Comparison of ENCODE assay signal across 8 cellular contexts in the genomic region with DNA sequence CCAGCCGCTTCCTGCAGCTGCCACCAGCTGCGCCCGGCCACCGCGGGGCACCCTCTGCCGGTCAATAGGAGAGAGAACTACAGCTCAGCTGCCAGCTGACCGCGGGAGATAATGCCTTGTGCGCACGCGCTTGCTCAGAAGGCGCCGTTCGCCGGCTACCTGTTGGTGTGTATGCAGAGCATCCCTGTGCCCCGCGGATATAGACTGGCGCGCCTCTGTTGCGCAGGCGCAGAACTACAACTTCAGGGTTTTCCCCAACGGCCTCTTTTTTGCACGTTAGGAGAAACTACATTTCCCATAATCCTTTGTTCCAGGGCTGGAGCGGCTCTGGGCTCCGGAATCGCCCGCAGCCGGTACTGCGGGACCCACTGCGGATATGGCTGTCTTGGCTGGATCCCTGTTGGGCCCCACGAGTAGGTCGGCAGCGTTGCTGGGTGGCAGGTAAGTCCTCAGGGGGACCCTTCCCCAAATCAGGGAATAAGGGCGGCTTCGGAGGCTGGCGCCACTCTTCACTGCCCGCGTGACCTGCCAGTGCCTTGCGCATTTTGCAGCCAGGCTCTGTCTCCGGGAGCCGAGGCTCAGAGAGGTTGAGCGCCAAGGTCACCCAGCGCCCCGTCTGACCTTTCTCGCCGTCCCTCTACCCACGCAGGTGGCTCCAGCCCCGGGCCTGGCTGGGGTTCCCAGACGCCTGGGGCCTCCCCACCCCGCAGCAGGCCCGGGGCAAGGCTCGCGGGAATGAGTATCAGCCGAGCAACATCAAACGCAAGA. TPM values are rescaled to one million over a fixed set of nuclear protein-coding genes. Genes with fewer than 3 reads are reported as not detected.
DNase-seq lines count a peak whose midpoint lies in the region; ATAC-seq and TF ChIP-seq lines count a peak whose summit lies in the region.

TSS of gene MRPL34 (plus strand) at position 356 of the 768 bp plus-strand sequence. CDS start at position 377, 21 bp downstream.

- peak within 1 kb of the TSS; percentile 79 for H3K4me2 ChIP-seq in GM23338

- intact Hi-C loops in activated T-helper 2 cell treated with anti-CD3 and anti-CD28 coated beads, Interferon-gamma antibody, Interleukin-2, Interleukin-4, amounts not matched to agents 10 μg/mL and 5 μg/mL and 100 μg/mL, durations not matched to agents 14 hours and 24 hours and 36 hours (cut with micrococcal nuclease): loop anchor here (1.0 to 5.0 kb wide), 3 partner anchors 13 to 102 kb away; partner anchors contain the start of genes BST2 and OCEL1
- intact Hi-C loops in natural killer cell (cut with micrococcal nuclease): loop anchor here (1.0 kb wide), 1 partner anchor 38 kb away; the partner anchor contains the start of gene BABAM1

- DNase-seq in EH (ENCODE audit: low read depth) (peak; percentile 99), GM23338 (ENCODE audit: low spot score) (peak; percentile 99), RWPE1 (ENCODE audit: low spot score) (peak; percentile 96), fibroblast of mammary gland (ENCODE audit: low read depth) (peak; percentile 98), natural killer cell (peak; percentile 86)
- peak; percentile 96 for DNase-seq in activated T-helper 2 cell treated with anti-CD3 and anti-CD28 coated beads, Interferon-gamma antibody, Interleukin-2, Interleukin-4, amounts not matched to agents 10 μg/mL and 5 μg/mL and 100 μg/mL, durations not matched to agents 14 hours and 24 hours and 36 hours (ENCODE audit: low spot score)
- peak; percentile 95 for DNase-seq in stimulated activated naive CD8-positive, alpha-beta T cell treated with anti-CD3 and anti-CD28 coated beads, Interleukin-15, Interleukin-2, amounts not matched to agents 100 U/mL and 50 U/mL, for 24 hours

- peak within 1 kb of the TSS; percentile 11; the same call in 1 of the 2 replicates for H2AFZ ChIP-seq in GM23338

- POLR2A ChIA-PET in RWPE1 (lab: Yijun Ruan, JAX; ENCODE audit: low non-redundant PET): interaction anchor here (0.5 kb wide), 1 partner anchor 118 kb away, joined by 4 read pairs; no protein-coding TSS in a partner anchor

- H3K9me3 Mint-ChIP-seq in GM23338 (no peaks in the 10 kb centered on the region; the same call in 1 of the 3 replicates), natural killer cell (no peaks in the 10 kb centered on the region)
- H3K9me3 Mint-ChIP-seq in activated T-helper 2 cell treated with anti-CD3 and anti-CD28 coated beads, Interferon-gamma antibody, Interleukin-2, Interleukin-4, amounts not matched to agents 10 μg/mL and 5 μg/mL and 100 μg/mL, durations not matched to agents 14 hours and 24 hours and 36 hours: no peaks in the 10 kb centered on the region

- H3K9me2 ChIP-seq in GM23338 (ENCODE audit: insufficient read depth): no peaks in the 10 kb centered on the region

- no peaks in the 10 kb centered on the region for H3K36me3 ChIP-seq in GM23338 (ENCODE audit: insufficient read depth)

- H3K27ac Mint-ChIP-seq in GM23338 (peak within 1 kb of the TSS; percentile 97), natural killer cell (peak within 1 kb of the TSS; percentile 81 to 89)
- peak within 1 kb of the TSS; percentile 85 for H3K27ac Mint-ChIP-seq in activated T-helper 2 cell treated with anti-CD3 and anti-CD28 coated beads, Interferon-gamma antibody, Interleukin-2, Interleukin-4, amounts not matched to agents 10 μg/mL and 5 μg/mL and 100 μg/mL, durations not matched to agents 14 hours and 24 hours and 36 hours

- CTCF ChIA-PET in RWPE1 (lab: Yijun Ruan, JAX): interaction anchor here (0.7 to 1.7 kb wide), 5 partner anchors 12 to 81 kb away, joined by 3 to 9 read pairs (median 3); partner anchors contain the start of gene ANO8

- peak; percentile 43 for ATAC-seq in GM23338
- peak; percentile 50 to 78 (median 62) for ATAC-seq in natural killer cell
- ATAC-seq in stimulated activated naive CD8-positive, alpha-beta T cell treated with anti-CD3 and anti-CD28 coated beads, Interleukin-15, Interleukin-2, amounts not matched to agents 100 U/mL and 50 U/mL, for 24 hours: peak; percentile 69

- peaks cover 20% of the 10 kb centered on the region for H3K79me2 ChIP-seq in GM23338 (replicated peaks; ENCODE audit: insufficient read depth)

- H3K4me1 Mint-ChIP-seq in GM23338 (peaks cover 41% of the 10 kb centered on the region), natural killer cell (peaks cover 32 to 49% of the 10 kb centered on the region in 2 donors)
- H3K4me1 Mint-ChIP-seq in activated T-helper 2 cell treated with anti-CD3 and anti-CD28 coated beads, Interferon-gamma antibody, Interleukin-2, Interleukin-4, amounts not matched to agents 10 μg/mL and 5 μg/mL and 100 μg/mL, durations not matched to agents 14 hours and 24 hours and 36 hours (ENCODE audit: low read depth): peaks cover 36% of the 10 kb centered on the region

- H3K27me3 Mint-ChIP-seq in GM23338 (ENCODE audit: insufficient read depth, low read depth, poor library complexity): peaks cover 31% of the 10 kb centered on the region
- H3K27me3 Mint-ChIP-seq in activated T-helper 2 cell treated with anti-CD3 and anti-CD28 coated beads, Interferon-gamma antibody, Interleukin-2, Interleukin-4, amounts not matched to agents 10 μg/mL and 5 μg/mL and 100 μg/mL, durations not matched to agents 14 hours and 24 hours and 36 hours (ENCODE audit: low read depth): no peaks in the 10 kb centered on the region
- H3K27me3 Mint-ChIP-seq in natural killer cell (ENCODE audit: low read depth in 2 of 2): no peaks in the 10 kb centered on the region

- H3K36me3 Mint-ChIP-seq in GM23338 (ENCODE audit: low read depth) (peaks cover 10% of the 10 kb centered on the region), natural killer cell (no peaks in the 10 kb centered on the region)
- H3K36me3 Mint-ChIP-seq in activated T-helper 2 cell treated with anti-CD3 and anti-CD28 coated beads, Interferon-gamma antibody, Interleukin-2, Interleukin-4, amounts not matched to agents 10 μg/mL and 5 μg/mL and 100 μg/mL, durations not matched to agents 14 hours and 24 hours and 36 hours (ENCODE audit: low read depth): peaks cover 11% of the 10 kb centered on the region

- H3K4me3 ChIP-seq in GM23338 (peak within 1 kb of the TSS; percentile 91), fibroblast of mammary gland (ENCODE audit: control insufficient read depth, low read depth, low read length) (peak within 1 kb of the TSS; percentile 78)

- no peaks in the 10 kb centered on the region for H3K27me3 ChIP-seq in GM23338 (ENCODE audit: insufficient read depth)

- TF ChIP-seq CTCF in GM23338 (conservative IDR thresholded peaks at IDR 0.05; ENCODE audit: low read depth in 2 of 2): peak; percentile 65 to 74
- peak; percentile 85 for TF ChIP-seq CTCF in LNCAP (IDR thresholded peaks at IDR 0.05)
- TF ChIP-seq CTCF in RWPE1 (conservative IDR thresholded peaks at IDR 0.05; ENCODE audit: low read depth): peak; percentile 97
- TF ChIP-seq CTCF in fibroblast of mammary gland (conservative IDR thresholded peaks at IDR 0.05; ENCODE audit: control insufficient read depth, insufficient read depth, low read depth, low read length): peak; percentile 57
- peak; percentile 66 for TF ChIP-seq CTCF in natural killer cell (IDR thresholded peaks at IDR 0.05)

- H4K20me1 ChIP-seq in GM23338 (replicated peaks; ENCODE audit: insufficient read depth): peaks cover 10% of the 10 kb centered on the region

- peak within 1 kb of the TSS; percentile 95 for H3K4me3 Mint-ChIP-seq in GM23338
- peak within 1 kb of the TSS; percentile 87 for H3K4me3 Mint-ChIP-seq in activated T-helper 2 cell treated with anti-CD3 and anti-CD28 coated beads, Interferon-gamma antibody, Interleukin-2, Interleukin-4, amounts not matched to agents 10 μg/mL and 5 μg/mL and 100 μg/mL, durations not matched to agents 14 hours and 24 hours and 36 hours (ENCODE audit: low read depth)
- H3K4me3 Mint-ChIP-seq in natural killer cell: peak within 1 kb of the TSS; percentile 82

- peaks cover 44% of the 10 kb centered on the region for H3K4me1 ChIP-seq in GM23338 (ENCODE audit: insufficient read depth)

- peaks cover 44% of the 10 kb centered on the region for H3F3A ChIP-seq in GM23338 (replicated peaks; ENCODE audit: low read depth)

- H3K27ac ChIP-seq in GM23338 (ENCODE audit: low read depth) (peak within 1 kb of the TSS; percentile 92), RWPE1 (peak within 1 kb of the TSS; percentile 98)

TF ChIP-seq in GM23338, 12 proteins besides CTCF, POLR2A, EP300 and RAD21:
- peak; percentile 67; the same call in 1 of the 2 replicates for TF ChIP-seq ETS1 (IDR thresholded peaks at IDR 0.05)
- peak; percentile 79 for TF ChIP-seq POLR2AphosphoS5 (IDR thresholded peaks at IDR 0.05; ENCODE audit: low read depth)
- no peak for TF ChIP-seq NANOG (IDR thresholded peaks at IDR 0.05; ENCODE audit: borderline replicate concordance)
TF ChIP-seq in GM23338: peak in this region for 2.

RNA-seq across cellular contexts. Expression of gene MRPL34, which starts in this region (rescaled TPM):
- 59.9 and 70.6 TPM in 2 replicates for total RNA-seq in GM23338 (2014; rRNA removed; shearing (Covaris generic))
- 266 and 280 TPM in 2 replicates for polyA plus RNA-seq in GM23338 (2016; fragmentation: Nextera tagmentation; extraction: Ambion mirVana)
- 92.0 and 95.7 TPM in 2 replicates for total RNA-seq in activated T-helper 2 cell treated with anti-CD3 and anti-CD28 coated beads, Interferon-gamma antibody, Interleukin-2, Interleukin-4, amounts not matched to agents 10 μg/mL and 5 μg/mL and 100 μg/mL, durations not matched to agents 14 hours and 24 hours and 36 hours
- total RNA-seq in natural killer cell: 10 to 100 TPM; 26.9 to 40.8 (median 39.4) TPM

Comparison
In these comparisons a context has a peak if more than half of its experiments do, and no peak if none do; other contexts are left out.
1. Peak in every context shown above with its lines: DNase-seq, ATAC-seq, H3K4me3 ChIP-seq and H3K27ac ChIP-seq.